Comparison of ENCODE assay signal across 3 cellular contexts in the genomic region with DNA sequence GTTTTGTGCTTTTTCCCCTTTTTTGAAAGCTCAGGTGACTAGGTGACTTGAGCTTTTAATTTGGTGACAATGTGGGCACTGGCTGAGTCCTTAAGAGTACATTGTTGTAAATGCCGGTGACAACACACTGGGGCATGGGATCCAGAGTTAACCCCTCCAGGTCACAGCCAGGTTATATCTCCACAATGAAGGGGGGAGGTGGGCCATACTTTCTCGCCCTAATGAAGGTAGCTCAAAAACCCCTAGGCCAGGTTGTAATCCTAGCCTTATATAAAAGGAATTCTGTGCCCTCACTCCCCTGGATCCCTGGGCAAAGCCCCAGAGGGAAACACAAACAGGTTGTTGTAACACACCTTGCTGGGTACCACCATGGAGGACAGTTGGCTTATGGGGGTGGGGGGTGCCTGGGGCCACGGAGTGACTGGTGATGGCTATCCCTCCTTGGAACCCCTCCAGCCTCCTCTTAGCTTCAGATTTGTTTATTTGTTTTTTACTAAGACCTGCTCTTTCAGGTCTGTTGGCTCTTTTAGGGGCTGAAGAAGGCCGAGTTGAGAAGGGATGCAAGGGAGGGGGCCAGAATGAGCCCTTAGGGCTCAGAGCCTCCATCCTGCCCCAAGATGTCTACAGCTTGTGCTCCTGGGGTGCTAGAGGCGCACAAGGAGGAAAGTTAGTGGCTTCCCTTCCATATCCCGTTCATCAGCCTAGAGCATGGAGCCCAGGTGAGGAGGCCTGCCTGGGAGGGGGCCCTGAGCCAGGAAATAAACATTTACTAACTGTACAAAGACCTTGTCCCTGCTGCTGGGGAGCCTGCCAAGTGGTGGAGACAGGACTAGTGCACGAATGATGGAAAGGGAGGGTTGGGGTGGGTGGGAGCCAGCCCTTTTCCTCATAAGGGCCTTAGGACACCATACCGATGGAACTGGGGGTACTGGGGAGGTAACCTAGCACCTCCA.
TF ChIP-seq lines count a peak whose summit lies in the region.

No MANE protein-coding gene starts in this region.

TF ChIP-seq in GM23338, 12 proteins besides CTCF, POLR2A, EP300 and RAD21 (continued from another document):
- TF ChIP-seq, protein P1, sequence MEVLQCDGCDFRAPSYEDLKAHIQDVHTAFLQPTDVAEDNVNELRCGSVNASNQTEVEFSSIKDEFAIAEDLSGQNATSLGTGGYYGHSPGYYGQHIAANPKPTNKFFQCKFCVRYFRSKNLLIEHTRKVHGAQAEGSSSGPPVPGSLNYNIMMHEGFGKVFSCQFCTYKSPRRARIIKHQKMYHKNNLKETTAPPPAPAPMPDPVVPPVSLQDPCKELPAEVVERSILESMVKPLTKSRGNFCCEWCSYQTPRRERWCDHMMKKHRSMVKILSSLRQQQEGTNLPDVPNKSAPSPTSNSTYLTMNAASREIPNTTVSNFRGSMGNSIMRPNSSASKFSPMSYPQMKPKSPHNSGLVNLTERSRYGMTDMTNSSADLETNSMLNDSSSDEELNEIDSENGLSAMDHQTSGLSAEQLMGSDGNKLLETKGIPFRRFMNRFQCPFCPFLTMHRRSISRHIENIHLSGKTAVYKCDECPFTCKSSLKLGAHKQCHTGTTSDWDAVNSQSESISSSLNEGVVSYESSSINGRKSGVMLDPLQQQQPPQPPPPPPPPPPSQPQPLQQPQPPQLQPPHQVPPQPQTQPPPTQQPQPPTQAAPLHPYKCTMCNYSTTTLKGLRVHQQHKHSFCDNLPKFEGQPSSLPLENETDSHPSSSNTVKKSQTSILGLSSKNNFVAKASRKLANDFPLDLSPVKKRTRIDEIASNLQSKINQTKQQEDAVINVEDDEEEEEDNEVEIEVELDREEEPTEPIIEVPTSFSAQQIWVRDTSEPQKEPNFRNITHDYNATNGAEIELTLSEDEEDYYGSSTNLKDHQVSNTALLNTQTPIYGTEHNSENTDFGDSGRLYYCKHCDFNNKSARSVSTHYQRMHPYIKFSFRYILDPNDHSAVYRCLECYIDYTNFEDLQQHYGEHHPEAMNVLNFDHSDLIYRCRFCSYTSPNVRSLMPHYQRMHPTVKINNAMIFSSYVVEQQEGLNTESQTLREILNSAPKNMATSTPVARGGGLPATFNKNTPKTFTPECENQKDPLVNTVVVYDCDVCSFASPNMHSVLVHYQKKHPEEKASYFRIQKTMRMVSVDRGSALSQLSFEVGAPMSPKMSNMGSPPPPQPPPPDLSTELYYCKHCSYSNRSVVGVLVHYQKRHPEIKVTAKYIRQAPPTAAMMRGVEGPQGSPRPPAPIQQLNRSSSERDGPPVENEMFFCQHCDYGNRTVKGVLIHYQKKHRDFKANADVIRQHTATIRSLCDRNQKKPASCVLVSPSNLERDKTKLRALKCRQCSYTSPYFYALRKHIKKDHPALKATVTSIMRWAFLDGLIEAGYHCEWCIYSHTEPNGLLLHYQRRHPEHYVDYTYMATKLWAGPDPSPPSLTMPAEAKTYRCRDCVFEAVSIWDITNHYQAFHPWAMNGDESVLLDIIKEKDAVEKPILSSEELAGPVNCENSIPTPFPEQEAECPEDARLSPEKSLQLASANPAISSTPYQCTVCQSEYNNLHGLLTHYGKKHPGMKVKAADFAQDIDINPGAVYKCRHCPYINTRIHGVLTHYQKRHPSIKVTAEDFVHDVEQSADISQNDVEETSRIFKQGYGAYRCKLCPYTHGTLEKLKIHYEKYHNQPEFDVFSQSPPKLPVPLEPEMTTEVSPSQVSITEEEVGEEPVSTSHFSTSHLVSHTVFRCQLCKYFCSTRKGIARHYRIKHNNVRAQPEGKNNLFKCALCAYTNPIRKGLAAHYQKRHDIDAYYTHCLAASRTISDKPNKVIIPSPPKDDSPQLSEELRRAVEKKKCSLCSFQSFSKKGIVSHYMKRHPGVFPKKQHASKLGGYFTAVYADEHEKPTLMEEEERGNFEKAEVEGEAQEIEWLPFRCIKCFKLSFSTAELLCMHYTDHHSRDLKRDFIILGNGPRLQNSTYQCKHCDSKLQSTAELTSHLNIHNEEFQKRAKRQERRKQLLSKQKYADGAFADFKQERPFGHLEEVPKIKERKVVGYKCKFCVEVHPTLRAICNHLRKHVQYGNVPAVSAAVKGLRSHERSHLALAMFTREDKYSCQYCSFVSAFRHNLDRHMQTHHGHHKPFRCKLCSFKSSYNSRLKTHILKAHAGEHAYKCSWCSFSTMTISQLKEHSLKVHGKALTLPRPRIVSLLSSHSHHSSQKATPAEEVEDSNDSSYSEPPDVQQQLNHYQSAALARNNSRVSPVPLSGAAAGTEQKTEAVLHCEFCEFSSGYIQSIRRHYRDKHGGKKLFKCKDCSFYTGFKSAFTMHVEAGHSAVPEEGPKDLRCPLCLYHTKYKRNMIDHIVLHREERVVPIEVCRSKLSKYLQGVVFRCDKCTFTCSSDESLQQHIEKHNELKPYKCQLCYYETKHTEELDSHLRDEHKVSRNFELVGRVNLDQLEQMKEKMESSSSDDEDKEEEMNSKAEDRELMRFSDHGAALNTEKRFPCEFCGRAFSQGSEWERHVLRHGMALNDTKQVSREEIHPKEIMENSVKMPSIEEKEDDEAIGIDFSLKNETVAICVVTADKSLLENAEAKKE (CRISPR knock-in tag; IDR thresholded peaks at IDR 0.05): no peak
- no peak for TF ChIP-seq STAT1 (IDR thresholded peaks at IDR 0.05; ENCODE audit: unreplicated experiment)
TF ChIP-seq in GM23338: peak in this region for 0.

TF ChIP-seq in WTC11, 78 proteins besides CTCF, POLR2A, EP300 and RAD21 (continued from another document):
- TF ChIP-seq, protein P2, sequence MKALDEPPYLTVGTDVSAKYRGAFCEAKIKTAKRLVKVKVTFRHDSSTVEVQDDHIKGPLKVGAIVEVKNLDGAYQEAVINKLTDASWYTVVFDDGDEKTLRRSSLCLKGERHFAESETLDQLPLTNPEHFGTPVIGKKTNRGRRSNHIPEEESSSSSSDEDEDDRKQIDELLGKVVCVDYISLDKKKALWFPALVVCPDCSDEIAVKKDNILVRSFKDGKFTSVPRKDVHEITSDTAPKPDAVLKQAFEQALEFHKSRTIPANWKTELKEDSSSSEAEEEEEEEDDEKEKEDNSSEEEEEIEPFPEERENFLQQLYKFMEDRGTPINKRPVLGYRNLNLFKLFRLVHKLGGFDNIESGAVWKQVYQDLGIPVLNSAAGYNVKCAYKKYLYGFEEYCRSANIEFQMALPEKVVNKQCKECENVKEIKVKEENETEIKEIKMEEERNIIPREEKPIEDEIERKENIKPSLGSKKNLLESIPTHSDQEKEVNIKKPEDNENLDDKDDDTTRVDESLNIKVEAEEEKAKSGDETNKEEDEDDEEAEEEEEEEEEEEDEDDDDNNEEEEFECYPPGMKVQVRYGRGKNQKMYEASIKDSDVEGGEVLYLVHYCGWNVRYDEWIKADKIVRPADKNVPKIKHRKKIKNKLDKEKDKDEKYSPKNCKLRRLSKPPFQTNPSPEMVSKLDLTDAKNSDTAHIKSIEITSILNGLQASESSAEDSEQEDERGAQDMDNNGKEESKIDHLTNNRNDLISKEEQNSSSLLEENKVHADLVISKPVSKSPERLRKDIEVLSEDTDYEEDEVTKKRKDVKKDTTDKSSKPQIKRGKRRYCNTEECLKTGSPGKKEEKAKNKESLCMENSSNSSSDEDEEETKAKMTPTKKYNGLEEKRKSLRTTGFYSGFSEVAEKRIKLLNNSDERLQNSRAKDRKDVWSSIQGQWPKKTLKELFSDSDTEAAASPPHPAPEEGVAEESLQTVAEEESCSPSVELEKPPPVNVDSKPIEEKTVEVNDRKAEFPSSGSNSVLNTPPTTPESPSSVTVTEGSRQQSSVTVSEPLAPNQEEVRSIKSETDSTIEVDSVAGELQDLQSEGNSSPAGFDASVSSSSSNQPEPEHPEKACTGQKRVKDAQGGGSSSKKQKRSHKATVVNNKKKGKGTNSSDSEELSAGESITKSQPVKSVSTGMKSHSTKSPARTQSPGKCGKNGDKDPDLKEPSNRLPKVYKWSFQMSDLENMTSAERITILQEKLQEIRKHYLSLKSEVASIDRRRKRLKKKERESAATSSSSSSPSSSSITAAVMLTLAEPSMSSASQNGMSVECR (CRISPR knock-in tag; IDR thresholded peaks at IDR 0.05; ENCODE audit: borderline replicate concordance): no peak
- TF ChIP-seq GTF2I (CRISPR knock-in tag; conservative IDR thresholded peaks at IDR 0.05) (no peak), ZNF416 (CRISPR knock-in tag; IDR thresholded peaks at IDR 0.05) (no peak), SOX15 (CRISPR knock-in tag; IDR thresholded peaks at IDR 0.05) (no peak), MXD4 (CRISPR knock-in tag; IDR thresholded peaks at IDR 0.05; ENCODE audit: borderline replicate concordance) (no peak)
- TF ChIP-seq, protein P3, sequence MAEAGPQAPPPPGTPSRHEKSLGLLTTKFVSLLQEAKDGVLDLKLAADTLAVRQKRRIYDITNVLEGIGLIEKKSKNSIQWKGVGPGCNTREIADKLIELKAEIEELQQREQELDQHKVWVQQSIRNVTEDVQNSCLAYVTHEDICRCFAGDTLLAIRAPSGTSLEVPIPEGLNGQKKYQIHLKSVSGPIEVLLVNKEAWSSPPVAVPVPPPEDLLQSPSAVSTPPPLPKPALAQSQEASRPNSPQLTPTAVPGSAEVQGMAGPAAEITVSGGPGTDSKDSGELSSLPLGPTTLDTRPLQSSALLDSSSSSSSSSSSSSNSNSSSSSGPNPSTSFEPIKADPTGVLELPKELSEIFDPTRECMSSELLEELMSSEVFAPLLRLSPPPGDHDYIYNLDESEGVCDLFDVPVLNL (CRISPR knock-in tag; IDR thresholded peaks at IDR 0.05; ENCODE audit: borderline replicate concordance, low read depth): no peak

TF ChIP-seq in HepG2, 621 proteins besides CTCF, POLR2A, EP300 and RAD21 (continued from another document and continues in another):
- TF ChIP-seq, protein P4, sequence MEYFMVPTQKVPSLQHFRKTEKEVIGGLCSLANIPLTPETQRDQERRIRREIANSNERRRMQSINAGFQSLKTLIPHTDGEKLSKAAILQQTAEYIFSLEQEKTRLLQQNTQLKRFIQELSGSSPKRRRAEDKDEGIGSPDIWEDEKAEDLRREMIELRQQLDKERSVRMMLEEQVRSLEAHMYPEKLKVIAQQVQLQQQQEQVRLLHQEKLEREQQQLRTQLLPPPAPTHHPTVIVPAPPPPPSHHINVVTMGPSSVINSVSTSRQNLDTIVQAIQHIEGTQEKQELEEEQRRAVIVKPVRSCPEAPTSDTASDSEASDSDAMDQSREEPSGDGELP (IDR thresholded peaks at IDR 0.05; ENCODE audit: borderline replicate concordance, low read depth): peak; percentile 33; the same call in 1 of the 2 replicates
- TF ChIP-seq ZBTB38 (CRISPR knock-in tag; IDR thresholded peaks at IDR 0.05) (peak; percentile 48; the same call in 1 of the 2 replicates), DPF2 (CRISPR knock-in tag; IDR thresholded peaks at IDR 0.05; ENCODE audit: borderline replicate concordance, low read depth) (peak; percentile 26), MXI1 (IDR thresholded peaks at IDR 0.05; ENCODE audit: borderline replicate concordance, low read depth, low read length) (no peak), SNRNP70 (IDR thresholded peaks at IDR 0.05; ENCODE audit: low read depth, low read length) (no peak), SAP130 (CRISPR knock-in tag; IDR thresholded peaks at IDR 0.05; ENCODE audit: low read depth) (peak; percentile 83), ZNF558 (CRISPR knock-in tag; IDR thresholded peaks at IDR 0.05; ENCODE audit: borderline replicate concordance) (no peak), GLI4 (CRISPR knock-in tag; IDR thresholded peaks at IDR 0.05; ENCODE audit: borderline replicate concordance) (no peak), GABPB1 (CRISPR knock-in tag; IDR thresholded peaks at IDR 0.05) (no peak), NFATC3 (CRISPR knock-in tag; IDR thresholded peaks at IDR 0.05) (no peak), TGIF2 (CRISPR knock-in tag; IDR thresholded peaks at IDR 0.05) (peak; percentile 14; the same call in 1 of the 2 replicates)
- TF ChIP-seq, protein P5, sequence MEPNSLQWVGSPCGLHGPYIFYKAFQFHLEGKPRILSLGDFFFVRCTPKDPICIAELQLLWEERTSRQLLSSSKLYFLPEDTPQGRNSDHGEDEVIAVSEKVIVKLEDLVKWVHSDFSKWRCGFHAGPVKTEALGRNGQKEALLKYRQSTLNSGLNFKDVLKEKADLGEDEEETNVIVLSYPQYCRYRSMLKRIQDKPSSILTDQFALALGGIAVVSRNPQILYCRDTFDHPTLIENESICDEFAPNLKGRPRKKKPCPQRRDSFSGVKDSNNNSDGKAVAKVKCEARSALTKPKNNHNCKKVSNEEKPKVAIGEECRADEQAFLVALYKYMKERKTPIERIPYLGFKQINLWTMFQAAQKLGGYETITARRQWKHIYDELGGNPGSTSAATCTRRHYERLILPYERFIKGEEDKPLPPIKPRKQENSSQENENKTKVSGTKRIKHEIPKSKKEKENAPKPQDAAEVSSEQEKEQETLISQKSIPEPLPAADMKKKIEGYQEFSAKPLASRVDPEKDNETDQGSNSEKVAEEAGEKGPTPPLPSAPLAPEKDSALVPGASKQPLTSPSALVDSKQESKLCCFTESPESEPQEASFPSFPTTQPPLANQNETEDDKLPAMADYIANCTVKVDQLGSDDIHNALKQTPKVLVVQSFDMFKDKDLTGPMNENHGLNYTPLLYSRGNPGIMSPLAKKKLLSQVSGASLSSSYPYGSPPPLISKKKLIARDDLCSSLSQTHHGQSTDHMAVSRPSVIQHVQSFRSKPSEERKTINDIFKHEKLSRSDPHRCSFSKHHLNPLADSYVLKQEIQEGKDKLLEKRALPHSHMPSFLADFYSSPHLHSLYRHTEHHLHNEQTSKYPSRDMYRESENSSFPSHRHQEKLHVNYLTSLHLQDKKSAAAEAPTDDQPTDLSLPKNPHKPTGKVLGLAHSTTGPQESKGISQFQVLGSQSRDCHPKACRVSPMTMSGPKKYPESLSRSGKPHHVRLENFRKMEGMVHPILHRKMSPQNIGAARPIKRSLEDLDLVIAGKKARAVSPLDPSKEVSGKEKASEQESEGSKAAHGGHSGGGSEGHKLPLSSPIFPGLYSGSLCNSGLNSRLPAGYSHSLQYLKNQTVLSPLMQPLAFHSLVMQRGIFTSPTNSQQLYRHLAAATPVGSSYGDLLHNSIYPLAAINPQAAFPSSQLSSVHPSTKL (CRISPR knock-in tag; IDR thresholded peaks at IDR 0.05): peak; percentile 34
- TF ChIP-seq, protein P6, sequence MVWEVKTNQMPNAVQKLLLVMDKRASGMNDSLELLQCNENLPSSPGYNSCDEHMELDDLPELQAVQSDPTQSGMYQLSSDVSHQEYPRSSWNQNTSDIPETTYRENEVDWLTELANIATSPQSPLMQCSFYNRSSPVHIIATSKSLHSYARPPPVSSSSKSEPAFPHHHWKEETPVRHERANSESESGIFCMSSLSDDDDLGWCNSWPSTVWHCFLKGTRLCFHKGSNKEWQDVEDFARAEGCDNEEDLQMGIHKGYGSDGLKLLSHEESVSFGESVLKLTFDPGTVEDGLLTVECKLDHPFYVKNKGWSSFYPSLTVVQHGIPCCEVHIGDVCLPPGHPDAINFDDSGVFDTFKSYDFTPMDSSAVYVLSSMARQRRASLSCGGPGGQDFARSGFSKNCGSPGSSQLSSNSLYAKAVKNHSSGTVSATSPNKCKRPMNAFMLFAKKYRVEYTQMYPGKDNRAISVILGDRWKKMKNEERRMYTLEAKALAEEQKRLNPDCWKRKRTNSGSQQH (CRISPR knock-in tag; IDR thresholded peaks at IDR 0.05; ENCODE audit: low read depth): 0 out of 2 replicates have a peak, but pooled peaks have one; percentile 22
- TF ChIP-seq, protein P7, sequence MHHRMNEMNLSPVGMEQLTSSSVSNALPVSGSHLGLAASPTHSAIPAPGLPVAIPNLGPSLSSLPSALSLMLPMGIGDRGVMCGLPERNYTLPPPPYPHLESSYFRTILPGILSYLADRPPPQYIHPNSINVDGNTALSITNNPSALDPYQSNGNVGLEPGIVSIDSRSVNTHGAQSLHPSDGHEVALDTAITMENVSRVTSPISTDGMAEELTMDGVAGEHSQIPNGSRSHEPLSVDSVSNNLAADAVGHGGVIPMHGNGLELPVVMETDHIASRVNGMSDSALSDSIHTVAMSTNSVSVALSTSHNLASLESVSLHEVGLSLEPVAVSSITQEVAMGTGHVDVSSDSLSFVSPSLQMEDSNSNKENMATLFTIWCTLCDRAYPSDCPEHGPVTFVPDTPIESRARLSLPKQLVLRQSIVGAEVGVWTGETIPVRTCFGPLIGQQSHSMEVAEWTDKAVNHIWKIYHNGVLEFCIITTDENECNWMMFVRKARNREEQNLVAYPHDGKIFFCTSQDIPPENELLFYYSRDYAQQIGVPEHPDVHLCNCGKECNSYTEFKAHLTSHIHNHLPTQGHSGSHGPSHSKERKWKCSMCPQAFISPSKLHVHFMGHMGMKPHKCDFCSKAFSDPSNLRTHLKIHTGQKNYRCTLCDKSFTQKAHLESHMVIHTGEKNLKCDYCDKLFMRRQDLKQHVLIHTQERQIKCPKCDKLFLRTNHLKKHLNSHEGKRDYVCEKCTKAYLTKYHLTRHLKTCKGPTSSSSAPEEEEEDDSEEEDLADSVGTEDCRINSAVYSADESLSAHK (CRISPR knock-in tag; IDR thresholded peaks at IDR 0.05; ENCODE audit: borderline replicate concordance): no peak
